Comparison of ENCODE assay signal across 16 cellular contexts in genomic region chr14:102050625-102051024, GRCh38. TPM values are rescaled to one million over a fixed set of nuclear protein-coding genes. Genes with fewer than 3 reads are reported as not detected.
DNase-seq lines count a peak whose midpoint lies in the region; ATAC-seq and TF ChIP-seq lines count a peak whose summit lies in the region.
"Had no signal": no experiment of that assay in that cellular context is flagged by ENCODE, and none has a peak within 500 bp of the region (broad histone marks: within the 10 kb centered on the region; RNA-seq: fewer than 3 reads in every experiment).

No MANE protein-coding gene starts in this region.

- H3K9me3 ChIP-seq in Panc1 (ENCODE audit: control insufficient read depth, insufficient read depth, low read depth, low read length) = no peaks in the 10 kb centered on the region
- H3K9me3 ChIP-seq in gastrocnemius medialis = no peaks in the 10 kb centered on the region

- no peaks in the 10 kb centered on the region for H3K27me3 Mint-ChIP-seq in T-cell
- H3K27me3 Mint-ChIP-seq: brain, naive B cell had no signal

- TF ChIP-seq CTCF in Panc1 (IDR thresholded peaks at IDR 0.05) (no peak), gastrocnemius medialis (IDR thresholded peaks at IDR 0.05 in 4 of 5, conservative IDR thresholded peaks at IDR 0.05 in 1 of 5) (no peak)

- BruUV-seq in Panc1 (replicated peaks; lab: Mats Ljungman, UMichigan) = TSS peak; percentile 86

- H3K9me3 Mint-ChIP-seq in T-cell = no peaks in the 10 kb centered on the region
- H3K9me3 Mint-ChIP-seq: naive B cell had no signal

- no peaks in the 10 kb centered on the region for H3K4me1 ChIP-seq in Panc1 (ENCODE audit: control insufficient read depth, insufficient read depth, low read length)
- H3K4me1 ChIP-seq in gastrocnemius medialis = peaks cover 21 to 27% of the 10 kb centered on the region in 2 donors

- intact Hi-C loops in Panc1 (cut with micrococcal nuclease; ENCODE audit: unreplicated experiment) (no loop called here), gastrocnemius medialis (cut with DNase I; ENCODE audit: low total_unique reads) (no loop called here)

- CTCF ChIA-PET in Panc1 (lab: Charles Lee) (no interaction called here), T-cell (lab: Charles Lee) (interaction anchor here (0.7 to 0.8 kb wide), 2 partner anchors 75 to 263 kb away, joined by 3 read pairs; no protein-coding TSS in a partner anchor)

- DNase-seq in EL (peak; percentile 73), Panc1 (ENCODE audit: low read depth, low spot score) (no peak), fibroblast of the conjunctiva (ENCODE audit: low read depth) (peak; percentile 32), gastrocnemius medialis (peak; percentile 29 to 73), hepatic stellate cell (ENCODE audit: low spot score) (no peak), T-cell (no peak)
- no peak for DNase-seq in activated CD4-positive, alpha-beta T cell treated with anti-CD3 and anti-CD28 coated beads, Interleukin-2, amount 50 U/mL, for 4 hours
- DNase-seq: activated effector memory CD4-positive, alpha-beta T cell treated with Interleukin-2 at 50 U/mL for 16 hours; dermis blood vessel endothelial cell; naive B cell; NCI-H69; SW 1271 had no signal

- no peak for TF ChIP-seq POLR2A in gastrocnemius medialis (IDR thresholded peaks at IDR 0.05)

- peaks cover 7% of the 10 kb centered on the region; the same call in 1 of the 2 replicates for H3K36me3 ChIP-seq in Panc1 (ENCODE audit: control insufficient read depth, insufficient read depth, low read length)
- H3K36me3 ChIP-seq in gastrocnemius medialis = peaks cover 0 to 56% of the 10 kb centered on the region in 2 donors

- H3K36me3 Mint-ChIP-seq in T-cell = peaks cover 47% of the 10 kb centered on the region

- H3K27ac ChIP-seq in Panc1 (ENCODE audit: low read length) (no peak overlapping the region), gastrocnemius medialis (peak overlapping the region in 3 of 4 donors; percentile 33 to 61 (median 60))
- H3K27ac ChIP-seq: VCaP had no signal

- peaks cover 0 to 2% (median 0%) of the 10 kb centered on the region in 3 donors for H3K4me1 Mint-ChIP-seq in T-cell
- H3K4me1 Mint-ChIP-seq: brain had no signal

- ATAC-seq in Panc1 (no peak), gastrocnemius medialis (peak; percentile 61 to 74), HG03378 (IDR thresholded peaks at IDR 0.05; ENCODE audit: unreplicated experiment) (no peak), T-cell (replicated peaks in 1 of 4) (no peak)
- ATAC-seq: esophagus mucosa had no signal

- no peak overlapping the region for H3K27ac Mint-ChIP-seq in T-cell

- H3K4me3 ChIP-seq in Panc1 (ENCODE audit: low read depth in 2 of 2, low read length in 2 of 2) = no peak overlapping the region
- H3K4me3 ChIP-seq in gastrocnemius medialis = no peak overlapping the region

- H3K4me3 Mint-ChIP-seq in T-cell = no peak overlapping the region
- H3K4me3 Mint-ChIP-seq: brain had no signal

- POLR2A ChIA-PET in Panc1 (lab: Charles Lee) (no interaction called here), T-cell (lab: Charles Lee) (no interaction called here)

- H3K27me3 ChIP-seq in Panc1 (ENCODE audit: control insufficient read depth, insufficient read depth, low read length) (no peaks in the 10 kb centered on the region), gastrocnemius medialis (no peaks in the 10 kb centered on the region)

- in situ Hi-C loops in Panc1 (cut with HindIII; ENCODE audit: low pct_unique_long_range_greater_than_20kb, low sequenced_read_pairs) (no loop called here), gastrocnemius medialis (cut with MboI; ENCODE audit: low sequenced_read_pairs in 4 of 4) (no loop called here)

RNA-seq across cellular contexts. Expression of gene HSP90AA1, which starts 36.2 kb away (rescaled TPM):
- total RNA-seq in Panc1 (2021; ENCODE audit: unreplicated experiment) (383 TPM), gastrocnemius medialis (100 to 1,000 TPM; 227 to 609 (median 488) TPM), T-cell (100 to 1,000 TPM; 230 to 471 (median 263) TPM)
- 314 TPM for polyA plus RNA-seq in Panc1 (2012; ENCODE audit: insufficient read length)

Comparison
In these comparisons a context has a peak if more than half of its experiments do, and no peak if none do; other contexts are left out.
1. DNase-seq: peak in EL (single experiment), fibroblast of the conjunctiva (single experiment) and gastrocnemius medialis (2 of 2); none in Panc1 (single experiment), hepatic stellate cell (single experiment), T-cell (0 of 34) and activated CD4-positive, alpha-beta T cell treated with anti-CD3 and anti-CD28 coated beads, Interleukin-2, amount 50 U/mL, for 4 hours (0 of 2).
2. ATAC-seq: peak in gastrocnemius medialis (2 of 2); none in Panc1 (single experiment), HG03378 (single experiment) and T-cell (0 of 4).